In the genomic region with DNA sequence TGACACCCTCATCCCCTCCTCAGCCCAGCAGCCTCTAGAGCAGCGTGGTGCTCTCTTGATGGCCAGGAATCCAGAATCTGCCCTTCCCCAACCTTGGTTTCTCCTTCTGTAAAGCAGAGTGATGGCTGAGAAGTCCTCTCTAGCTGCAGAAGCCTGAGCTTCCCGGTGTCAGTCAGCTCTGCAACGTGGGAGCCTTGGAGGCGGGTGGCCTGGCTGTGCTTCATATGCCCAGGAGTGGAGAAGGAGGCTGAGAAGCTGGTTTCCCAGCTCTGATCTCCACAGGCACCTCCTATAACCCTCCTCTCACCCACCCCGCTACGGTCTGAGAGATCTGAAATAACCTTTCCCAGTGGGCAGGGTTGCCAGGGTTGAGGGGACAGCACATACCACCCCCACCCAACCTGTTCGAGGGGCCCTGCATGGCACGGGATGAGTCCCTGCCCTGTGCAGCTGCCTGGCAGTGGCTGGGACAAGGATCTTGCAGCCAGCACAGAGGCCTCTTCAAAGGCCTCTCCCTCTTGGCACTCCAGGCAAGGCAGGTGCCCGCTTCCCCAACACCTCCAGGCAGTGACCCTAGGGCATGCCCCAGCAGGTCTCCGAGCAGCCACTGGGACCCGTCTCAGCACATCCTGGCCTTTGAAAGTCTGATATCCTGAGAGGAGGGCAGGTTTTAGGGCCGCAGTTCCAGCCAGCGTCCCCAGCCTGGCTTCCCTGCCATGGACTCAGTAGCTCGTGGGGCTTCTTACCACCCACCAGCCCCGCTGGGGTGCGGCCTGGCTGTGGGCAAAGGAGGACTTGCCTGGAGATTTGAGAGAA, we compare ENCODE assay signal across 18 cellular contexts. TPM values are rescaled to one million over a fixed set of nuclear protein-coding genes. Genes with fewer than 3 reads are reported as not detected.
A peak's percentile ranks its signal among the peaks of the same experiment; 100 is the strongest.
DNase-seq lines count a peak whose midpoint lies in the region; ATAC-seq and TF ChIP-seq lines count a peak whose summit lies in the region.
"Had no signal": no experiment of that assay in that cellular context is flagged by ENCODE, and none has a peak within 500 bp of the region (broad histone marks: within the 10 kb centered on the region; RNA-seq: fewer than 3 reads in every experiment).

No MANE protein-coding gene starts in this region.

- CTCF ChIA-PET in RWPE1 (lab: Yijun Ruan, JAX) = interaction anchor here (0.5 to 0.6 kb wide), 2 partner anchors 31 to 76 kb away, joined by 3 read pairs; no protein-coding TSS in a partner anchor

- WGBS in esophagus, 2 donors = 49 to 69% methylated on average over 16 of the region's 16 CpGs
- WGBS in thymus = 95% methylated on average over 16 of the region's 16 CpGs

- H3K27me3 ChIP-seq in esophagus (ENCODE audit: control insufficient read depth in 1 of 2, insufficient read depth in 2 of 2, low read length in 2 of 2) = no peaks in the 10 kb centered on the region
- no peaks in the 10 kb centered on the region for H3K27me3 ChIP-seq in thymus (ENCODE audit: control insufficient read depth, insufficient read depth)

- no peak for TF ChIP-seq CTCF in RWPE1 (conservative IDR thresholded peaks at IDR 0.05; ENCODE audit: low read depth)

- no peak for ATAC-seq in HG02571 (IDR thresholded peaks at IDR 0.05; ENCODE audit: unreplicated experiment)
- ATAC-seq: HepG2, PC-3 had no signal

- H3K36me3 ChIP-seq in esophagus (ENCODE audit: control insufficient read depth in 2 of 2, insufficient read depth in 2 of 2, low read length in 1 of 2) = peaks cover 0 to 17% of the 10 kb centered on the region in 2 donors
- peaks cover 3% of the 10 kb centered on the region for H3K36me3 ChIP-seq in thymus (ENCODE audit: control insufficient read depth, insufficient read depth)

- peak overlapping the region; percentile 82 for H3K27ac ChIP-seq in RWPE1
- H3K27ac ChIP-seq in esophagus (ENCODE audit: low read depth in 2 of 2, low read length in 1 of 2) = peak overlapping the region; percentile 50 to 74
- peak overlapping the region; percentile 31 for H3K27ac ChIP-seq in thymus (ENCODE audit: low read depth)
- H3K27ac ChIP-seq: 22Rv1 had no signal

- H3K4me3 ChIP-seq in esophagus (ENCODE audit: low read depth in 1 of 2, low read length in 2 of 2) (no peak overlapping the region), thymus (ENCODE audit: low read length) (no peak overlapping the region)

- POLR2A ChIA-PET in RWPE1 (lab: Yijun Ruan, JAX; ENCODE audit: low non-redundant PET) = no interaction called here

- peaks cover 0 to 19% of the 10 kb centered on the region in 2 donors for H3K4me1 ChIP-seq in esophagus (ENCODE audit: control insufficient read depth in 2 of 2, insufficient read depth in 2 of 2, low read length in 1 of 2)
- H3K4me1 ChIP-seq in thymus (ENCODE audit: control insufficient read depth, insufficient read depth, low read length) = no peaks in the 10 kb centered on the region

- H3K9me3 ChIP-seq in esophagus (ENCODE audit: control insufficient read depth in 2 of 2, insufficient read depth in 1 of 2, low read depth in 1 of 2, low read length in 1 of 2) (no peaks in the 10 kb centered on the region), thymus (ENCODE audit: control insufficient read depth) (no peaks in the 10 kb centered on the region)

- DNase-seq in NCI-H2196 (lab: John Stamatoyannopoulos, UW; ENCODE audit: unreplicated experiment) (peak; percentile 47), NCI-H2196 treated with DMSO at 0.1 percent for 48 hours (lab: John Stamatoyannopoulos, UW; ENCODE audit: unreplicated experiment) (no peak), RWPE1 (ENCODE audit: low spot score) (peak; percentile 67)
- DNase-seq in activated effector memory CD4-positive, alpha-beta T cell treated with anti-CD3 and anti-CD28 coated beads, Interleukin-2, amount 50 U/mL, for 16 hours = no peak
- no peak for DNase-seq in stimulated activated CD4-positive, alpha-beta T cell treated with anti-CD3 and anti-CD28 coated beads, Interleukin-2, amount 100 ng/mL, for 48 hours
- DNase-seq: C1 segment of cervical spinal cord, Karpas-422, NCI-H1417 treated with DMSO at 0.1 percent for 48 hours, NCI-H2029, NCI-H226, NCI-H748 treated with DMSO at 0.1 percent for 48 hours, PC-3, SHP77 had no signal

RNA-seq across cellular contexts. Expression of gene SLC29A3, which starts 18.3 kb away (rescaled TPM):
- polyA plus RNA-seq in esophagus (1 to 10 TPM; 1.3 to 1.9 TPM), thymus (5.6 TPM)

Comparison
In these comparisons a context has a peak if more than half of its experiments do, and no peak if none do; other contexts are left out.
1. DNase-seq: peak in NCI-H2196 (single experiment) and RWPE1 (single experiment); none in NCI-H2196 treated with DMSO at 0.1 percent for 48 hours (single experiment), activated effector memory CD4-positive, alpha-beta T cell treated with anti-CD3 and anti-CD28 coated beads, Interleukin-2, amount 50 U/mL, for 16 hours (single experiment) and stimulated activated CD4-positive, alpha-beta T cell treated with anti-CD3 and anti-CD28 coated beads, Interleukin-2, amount 100 ng/mL, for 48 hours (0 of 2).
2. H3K27ac ChIP-seq: peak in every context shown above with its lines; median percentile 82 in RWPE1; 62 in esophagus; 31 in thymus.